ENCODE assay signal across 19 cellular contexts in genomic region chr11:15655552-15655951, GRCh38.
DNase-seq lines count a peak whose midpoint lies in the region; ATAC-seq and TF ChIP-seq lines count a peak whose summit lies in the region.
"Had no signal": no experiment of that assay in that cellular context is flagged by ENCODE, and none has a peak within 500 bp of the region (broad histone marks: within the 10 kb centered on the region; RNA-seq: fewer than 3 reads in every experiment).

No MANE protein-coding gene starts in this region.

- no peak for TF ChIP-seq POLR2A in transverse colon (IDR thresholded peaks at IDR 0.05)

- H3K4me1 ChIP-seq in left ventricle myocardium inferior (peaks cover 7% of the 10 kb centered on the region), PC-9 (replicated peaks; ENCODE audit: insufficient read depth) (peaks cover 76% of the 10 kb centered on the region), transverse colon (peaks cover 4 to 9% (median 6%) of the 10 kb centered on the region in 4 donors)

- POLR2A ChIA-PET in PC-9 (lab: Charles Lee; ENCODE audit: unreplicated experiment), result interaction anchor here (0.6 kb wide), 3 partner anchors 28 to 1225 kb away, joined by 3 to 5 read pairs (median 3); partner anchors contain the start of gene C11orf58

- H3K9me3 ChIP-seq in left ventricle myocardium inferior (replicated peaks), result no peaks in the 10 kb centered on the region
- H3K9me3 ChIP-seq in PC-9 (ENCODE audit: insufficient read depth, low read depth), result no peaks in the 10 kb centered on the region
- no peaks in the 10 kb centered on the region for H3K9me3 ChIP-seq in transverse colon

- ATAC-seq in left cardiac atrium, result peak; percentile 17 to 45
- ATAC-seq: GM12878 had no signal

- no peaks in the 10 kb centered on the region for H3K9me2 ChIP-seq in PC-9 (ENCODE audit: insufficient read depth)

- H4K20me1 ChIP-seq in PC-9 (ENCODE audit: insufficient read depth), result no peaks in the 10 kb centered on the region

- BruUV-seq in PC-9 (replicated peaks; lab: Mats Ljungman, UMichigan), result no TSS peak

- TF ChIP-seq EP300 in transverse colon (IDR thresholded peaks at IDR 0.05; ENCODE audit: low read depth), result no peak

- H3K4me2 ChIP-seq in PC-9, result peak overlapping the region; percentile 81

- in situ Hi-C loops in transverse colon (cut with MboI; ENCODE audit: low pct_ligation_motif_present in 1 of 4, low pct_unique_long_range_greater_than_20kb in 1 of 4, low sequenced_read_pairs in 3 of 4), result no loop called here

- CTCF ChIA-PET in PC-9 (lab: Charles Lee), result no interaction called here

- no peaks in the 10 kb centered on the region for H3K27me3 ChIP-seq in left ventricle myocardium inferior (ENCODE audit: low read depth)
- H3K27me3 ChIP-seq in PC-9 (ENCODE audit: insufficient read depth, low read depth), result no peaks in the 10 kb centered on the region
- H3K27me3 ChIP-seq in transverse colon, result peaks cover 5% of the 10 kb centered on the region

- WGBS in transverse colon (ENCODE audit: low coverage in 1 of 2), 2 donors, result 82 to 84% methylated on average over 3 to 8 of the region's 8 CpGs

- H3K79me2 ChIP-seq in PC-9 (ENCODE audit: low read depth), result no peaks in the 10 kb centered on the region

- H2AFZ ChIP-seq in PC-9, result peak overlapping the region; percentile 73
- H2AFZ ChIP-seq: GM23248 had no signal

- peaks cover 23% of the 10 kb centered on the region for H3F3A ChIP-seq in PC-9 (ENCODE audit: insufficient read depth, low read depth)

- no peak overlapping the region for H3K27ac ChIP-seq in left ventricle myocardium inferior (replicated peaks)
- peak overlapping the region; percentile 93 for H3K27ac ChIP-seq in PC-9
- H3K27ac ChIP-seq in transverse colon, result no peak overlapping the region
- H3K27ac ChIP-seq: GM23248, HL-60 had no signal

- DNase-seq in left cardiac atrium (no peak), left ventricle myocardium inferior (no peak), PC-9 (peak; percentile 67 to 91), kidney tubule cell (ENCODE audit: low spot score) (peak; percentile 29), transverse colon (peak; percentile 14), NCI-H1930 (lab: John Stamatoyannopoulos, UW) (no peak), T-helper 1 cell (no peak), glomerular visceral epithelial cell (ENCODE audit: extremely low spot score) (no peak)
- DNase-seq: DMS 273 treated with DMSO at 0.1 percent for 48 hours, DND-41, GM23248, H9, NCI-H1417, NCI-H1694 treated with DMSO at 0.1 percent for 48 hours, NCI-H2227 treated with DMSO at 0.1 percent for 48 hours, NCI-H510A treated with DMSO at 0.1 percent for 48 hours, Right ventricle myocardium superior had no signal

- H3K4me3 ChIP-seq in left ventricle myocardium inferior (no peak overlapping the region), PC-9 (peak overlapping the region; percentile 51), transverse colon (no peak overlapping the region)
- H3K4me3 ChIP-seq: GM12878, GM23248 had no signal

- H3K36me3 ChIP-seq in left ventricle myocardium inferior (no peaks in the 10 kb centered on the region), PC-9 (ENCODE audit: low read depth) (no peaks in the 10 kb centered on the region), transverse colon (no peaks in the 10 kb centered on the region)

- TF ChIP-seq CTCF in left ventricle myocardium inferior (IDR thresholded peaks at IDR 0.05; ENCODE audit: borderline replicate concordance) (no peak), PC-9 (conservative IDR thresholded peaks at IDR 0.05) (no peak), transverse colon (IDR thresholded peaks at IDR 0.05) (no peak)

- intact Hi-C loops in left cardiac atrium (cut with DNase I), result no loop called here
- intact Hi-C loops in left ventricle myocardium inferior (cut with micrococcal nuclease), result loop anchor here (10.0 kb wide), 1 partner anchor 949 kb away; no protein-coding TSS in a partner anchor
- intact Hi-C loops in PC-9 (cut with micrococcal nuclease; ENCODE audit: unreplicated experiment), result loop anchor here (10.0 kb wide), 2 partner anchors 309 to 649 kb away; no protein-coding TSS in a partner anchor
- intact Hi-C loops in transverse colon (cut with DNase I; ENCODE audit: low total_unique reads), result no loop called here

Comparison
In these comparisons a context has a peak if more than half of its experiments do, and no peak if none do; other contexts are left out.
1. intact Hi-C loops: an anchor here in left ventricle myocardium inferior (10.0 kb wide) and PC-9 (10.0 kb wide); none called in left cardiac atrium and transverse colon.
2. DNase-seq: peak in PC-9 (2 of 2), kidney tubule cell (single experiment) and transverse colon (single experiment); none in left cardiac atrium (single experiment), left ventricle myocardium inferior (single experiment), NCI-H1930 (0 of 2), T-helper 1 cell (0 of 5) and glomerular visceral epithelial cell (single experiment).